Comparison of ENCODE assay signal across 1 cellular context in genomic region chr3:25582242-25582641, GRCh38.
TF ChIP-seq lines count a peak whose summit lies in the region.

No MANE protein-coding gene starts in this region.

TF ChIP-seq in K562, 482 proteins besides CTCF, POLR2A, EP300 and RAD21 (continued from another document and continues in another):
- TF ChIP-seq CBX5 (IDR thresholded peaks at IDR 0.05; ENCODE audit: borderline replicate concordance, low read depth) (no peak), ARID1B (IDR thresholded peaks at IDR 0.05) (peak; percentile 83), LCOR (CRISPR knock-in tag; IDR thresholded peaks at IDR 0.05) (0 out of 2 replicates have a peak, but pooled peaks have one; percentile 31), MCM5 (IDR thresholded peaks at IDR 0.05; ENCODE audit: low read depth) (no peak), ZNF561 (CRISPR knock-in tag; conservative IDR thresholded peaks at IDR 0.05) (no peak), ZNF184 (CRISPR knock-in tag; IDR thresholded peaks at IDR 0.05) (no peak), ATF1 (CRISPR knock-in tag; IDR thresholded peaks at IDR 0.05) (no peak), ATF1 (tag; IDR thresholded peaks at IDR 0.05) (peak; percentile 84), ATF4 (CRISPR knock-in tag; IDR thresholded peaks at IDR 0.05) (no peak), KAT8 (IDR thresholded peaks at IDR 0.05; ENCODE audit: low read depth) (no peak), NCOA2 (IDR thresholded peaks at IDR 0.05; ENCODE audit: partially characterized antibody in 2 of 2) (no peak), YBX1 (IDR thresholded peaks at IDR 0.05) (no peak), HMBOX1 (IDR thresholded peaks at IDR 0.05) (peak; percentile 81), HCFC1 (IDR thresholded peaks at IDR 0.05; ENCODE audit: low read depth, low read length) (no peak), ZNF583 (CRISPR knock-in tag; IDR thresholded peaks at IDR 0.05) (no peak), HNRNPUL1 (IDR thresholded peaks at IDR 0.05; ENCODE audit: low read length) (no peak), ZNF277 (CRISPR knock-in tag; IDR thresholded peaks at IDR 0.05; ENCODE audit: borderline replicate concordance) (no peak), ZHX1 (conservative IDR thresholded peaks at IDR 0.05; ENCODE audit: low read length) (no peak), NCOA1 (IDR thresholded peaks at IDR 0.05; ENCODE audit: low read depth) (no peak), ZFP1 (CRISPR knock-in tag; IDR thresholded peaks at IDR 0.05) (no peak), ZNF41 (CRISPR knock-in tag; conservative IDR thresholded peaks at IDR 0.05) (no peak), SMAD1 (IDR thresholded peaks at IDR 0.05; ENCODE audit: low read depth, low read length, partially characterized antibody) (no peak), TSC22D4 (tag; IDR thresholded peaks at IDR 0.05) (no peak), ZNF79 (CRISPR knock-in tag; IDR thresholded peaks at IDR 0.05; ENCODE audit: low read depth) (no peak), ZNF23 (CRISPR knock-in tag; IDR thresholded peaks at IDR 0.05) (no peak), ARHGAP35 (IDR thresholded peaks at IDR 0.05; ENCODE audit: partially characterized antibody) (no peak), TCF15 (CRISPR knock-in tag; IDR thresholded peaks at IDR 0.05) (no peak), NFATC3 (IDR thresholded peaks at IDR 0.05) (no peak), ZSCAN29 (IDR thresholded peaks at IDR 0.05) (no peak), NR4A1 (CRISPR knock-in tag; IDR thresholded peaks at IDR 0.05) (no peak), NR4A1 (tag; IDR thresholded peaks at IDR 0.05) (no peak), FOXJ2 (tag; IDR thresholded peaks at IDR 0.05) (no peak), ZNF589 (CRISPR knock-in tag; IDR thresholded peaks at IDR 0.05; ENCODE audit: low read depth) (no peak), SMAD3 (CRISPR knock-in tag; conservative IDR thresholded peaks at IDR 0.05) (no peak), ZNF445 (CRISPR knock-in tag; IDR thresholded peaks at IDR 0.05; ENCODE audit: low read depth) (no peak), MYC (IDR thresholded peaks at IDR 0.05; ENCODE audit: low read depth, low read length) (no peak), MYC (CRISPR knock-in tag; IDR thresholded peaks at IDR 0.05; ENCODE audit: borderline replicate concordance, low read depth) (no peak), FOXP4 (CRISPR knock-in tag; IDR thresholded peaks at IDR 0.05; ENCODE audit: borderline replicate concordance) (no peak), GTF2F1 (IDR thresholded peaks at IDR 0.05; ENCODE audit: low read depth, low read length) (no peak), SIRT6 (IDR thresholded peaks at IDR 0.05; ENCODE audit: low read depth, low read length) (no peak), NONO (IDR thresholded peaks at IDR 0.05; ENCODE audit: low read depth in 2 of 2, low read length in 1 of 2) (no peak), MEIS2 (IDR thresholded peaks at IDR 0.05; ENCODE audit: partially characterized antibody) (peak; percentile 88), ZNF75A (CRISPR knock-in tag; IDR thresholded peaks at IDR 0.05) (no peak), RFX7 (CRISPR knock-in tag; IDR thresholded peaks at IDR 0.05) (no peak), ARID4B (CRISPR knock-in tag; IDR thresholded peaks at IDR 0.05) (no peak), PCBP1 (IDR thresholded peaks at IDR 0.05; ENCODE audit: low read depth, low read length, poor library complexity, severe bottlenecking) (no peak), NELFE (IDR thresholded peaks at IDR 0.05; ENCODE audit: insufficient read depth, insufficient read length) (no peak), CBX2 (IDR thresholded peaks at IDR 0.05; ENCODE audit: insufficient read depth, low read length, poor library complexity, severe bottlenecking) (no peak), MAFG (tag; conservative IDR thresholded peaks at IDR 0.05) (peak; percentile 95)
